ENCODE assay signal across 8 cellular contexts in the genomic region with DNA sequence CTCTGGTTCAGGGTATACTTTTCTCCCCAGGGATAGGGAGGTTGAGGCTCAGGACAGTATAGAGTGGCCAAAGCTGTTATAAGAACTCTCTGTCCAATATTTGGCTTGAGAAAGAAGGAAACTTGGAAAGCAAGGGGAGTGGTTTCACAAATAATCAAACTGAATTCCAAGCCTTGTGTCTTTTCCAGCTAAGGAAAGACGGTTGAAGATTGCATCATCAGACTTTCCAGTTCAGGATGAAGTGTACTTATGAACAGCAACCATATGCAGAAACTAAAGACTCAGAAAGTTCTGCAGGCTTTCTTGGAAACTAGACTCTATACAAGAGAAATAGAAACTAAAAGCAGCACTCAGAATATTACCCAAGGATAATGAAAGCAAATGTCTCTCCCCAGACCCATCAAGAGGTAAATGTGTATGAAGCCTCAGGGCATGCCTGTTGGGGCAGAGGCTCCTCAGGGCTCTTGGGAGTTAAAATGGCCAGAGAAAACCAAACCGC. TPM values are rescaled to one million over a fixed set of nuclear protein-coding genes. Genes with fewer than 3 reads are reported as not detected.
A peak's percentile ranks its signal among the peaks of the same experiment; 100 is the strongest.
DNase-seq lines count a peak whose midpoint lies in the region; ATAC-seq and TF ChIP-seq lines count a peak whose summit lies in the region.

No MANE protein-coding gene starts in this region.

- TF ChIP-seq CTCF in cardiac fibroblast (IDR thresholded peaks at IDR 0.05; ENCODE audit: low read depth, low read length), result no peak

- H3K9me3 Mint-ChIP-seq in stimulated activated memory B cell treated with anti-CD40 and anti-IgM and Interleukin-4, amounts not matched to agents 10 μg/mL and 1 μg/mL and 100 μg/mL, for 72 hours, result peaks cover 4% of the 10 kb centered on the region

- ATAC-seq in Right ventricle myocardium inferior (peak; percentile 73), HG03442 (IDR thresholded peaks at IDR 0.05; ENCODE audit: unreplicated experiment) (peak; percentile 85), GM18519 (IDR thresholded peaks at IDR 0.05; ENCODE audit: low FRiP score, unreplicated experiment) (no peak)
- peak; percentile 34 for ATAC-seq in stimulated activated memory B cell treated with anti-CD40 and anti-IgM and Interleukin-4, amounts not matched to agents 10 μg/mL and 1 μg/mL and 100 μg/mL, for 72 hours

- no peaks in the 10 kb centered on the region for H3K36me3 Mint-ChIP-seq in stimulated activated memory B cell treated with anti-CD40 and anti-IgM and Interleukin-4, amounts not matched to agents 10 μg/mL and 1 μg/mL and 100 μg/mL, for 72 hours

- DNase-seq in Right ventricle myocardium inferior (ENCODE audit: missing footprints), result no peak
- DNase-seq in cardiac septum (ENCODE audit: low spot score), result no peak
- peak; percentile 19 to 69 for DNase-seq in cardiac fibroblast (ENCODE audit: low read depth in 2 of 2)
- no peak for DNase-seq in LoVo (ENCODE audit: low spot score)
- no peak for DNase-seq in activated effector memory CD4-positive, alpha-beta T cell treated with anti-CD3 and anti-CD28 coated beads, Interleukin-2, amount 50 U/mL, for 16 hours

- H3K27ac Mint-ChIP-seq in stimulated activated memory B cell treated with anti-CD40 and anti-IgM and Interleukin-4, amounts not matched to agents 10 μg/mL and 1 μg/mL and 100 μg/mL, for 72 hours, result no peak overlapping the region

- intact Hi-C loops in Right ventricle myocardium inferior (cut with DNase I), result no loop called here
- intact Hi-C loops in cardiac septum (cut with DNase I), result no loop called here

- peak overlapping the region in 1 of 2 donors; percentile 5 for H3K4me3 ChIP-seq in cardiac fibroblast (replicated peaks in 1 of 2; ENCODE audit: low read depth in 2 of 2, low read length in 2 of 2)

- H3K27me3 Mint-ChIP-seq in stimulated activated memory B cell treated with anti-CD40 and anti-IgM and Interleukin-4, amounts not matched to agents 10 μg/mL and 1 μg/mL and 100 μg/mL, for 72 hours, result peaks cover 16% of the 10 kb centered on the region

- H3K4me3 Mint-ChIP-seq in stimulated activated memory B cell treated with anti-CD40 and anti-IgM and Interleukin-4, amounts not matched to agents 10 μg/mL and 1 μg/mL and 100 μg/mL, for 72 hours, result peak overlapping the region; percentile 32

- peaks cover 25% of the 10 kb centered on the region for H3K4me1 Mint-ChIP-seq in stimulated activated memory B cell treated with anti-CD40 and anti-IgM and Interleukin-4, amounts not matched to agents 10 μg/mL and 1 μg/mL and 100 μg/mL, for 72 hours

RNA-seq across cellular contexts. Expression of gene RAMP3, which starts 46.4 kb away (rescaled TPM):
- 33.8 TPM for total RNA-seq in Right ventricle myocardium inferior
- 52.5 TPM for total RNA-seq in cardiac septum

Comparison
In these comparisons a context has a peak if more than half of its experiments do, and no peak if none do; other contexts are left out.
1. DNase-seq: peak in cardiac fibroblast (2 of 2); none in Right ventricle myocardium inferior (single experiment), cardiac septum (single experiment), LoVo (single experiment) and activated effector memory CD4-positive, alpha-beta T cell treated with anti-CD3 and anti-CD28 coated beads, Interleukin-2, amount 50 U/mL, for 16 hours (single experiment).